Comparison of ENCODE assay signal across 2 cellular contexts in the genomic region with DNA sequence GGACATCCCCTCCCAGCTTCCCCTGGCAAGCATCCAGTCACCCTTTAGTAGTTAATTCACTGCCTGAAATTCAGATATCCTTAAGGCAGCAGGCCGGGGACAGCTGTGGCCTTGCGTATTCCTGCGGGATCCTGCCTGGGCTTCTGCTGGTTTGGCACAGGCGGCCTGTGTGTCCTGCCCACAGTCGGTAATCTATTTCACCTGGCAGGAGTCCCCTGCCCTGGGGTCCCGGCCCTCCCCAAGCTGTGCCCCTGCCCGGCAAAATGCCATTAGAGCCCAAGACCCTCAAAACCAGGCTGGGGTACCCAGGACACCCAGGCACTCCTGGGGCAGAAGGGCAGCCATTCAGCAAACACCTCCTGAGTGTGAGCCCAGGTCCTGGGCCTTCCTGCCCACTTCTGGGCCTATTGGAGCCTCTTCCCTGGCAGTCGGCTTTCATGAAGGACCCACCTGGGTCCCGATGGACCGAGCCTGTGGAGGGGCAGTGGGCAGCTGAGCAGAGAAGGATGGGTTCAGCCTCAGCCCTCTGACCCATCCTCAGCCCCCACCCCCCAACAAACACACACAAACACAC.
TF ChIP-seq lines count a peak whose summit lies in the region.

No MANE protein-coding gene starts in this region.

TF ChIP-seq in SK-N-SH, 30 proteins besides CTCF, POLR2A, EP300 and RAD21 (continued from another document):
- TF ChIP-seq, protein P1, sequence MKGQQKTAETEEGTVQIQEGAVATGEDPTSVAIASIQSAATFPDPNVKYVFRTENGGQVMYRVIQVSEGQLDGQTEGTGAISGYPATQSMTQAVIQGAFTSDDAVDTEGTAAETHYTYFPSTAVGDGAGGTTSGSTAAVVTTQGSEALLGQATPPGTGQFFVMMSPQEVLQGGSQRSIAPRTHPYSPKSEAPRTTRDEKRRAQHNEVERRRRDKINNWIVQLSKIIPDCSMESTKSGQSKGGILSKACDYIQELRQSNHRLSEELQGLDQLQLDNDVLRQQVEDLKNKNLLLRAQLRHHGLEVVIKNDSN (IDR thresholded peaks at IDR 0.05; ENCODE audit: borderline replicate concordance, low read depth), result no peak
- TF ChIP-seq NRF1 (IDR thresholded peaks at IDR 0.05; ENCODE audit: low read depth, low read length), result no peak
- TF ChIP-seq GABPA (IDR thresholded peaks at IDR 0.05; ENCODE audit: low read depth), result no peak
- TF ChIP-seq, protein P2, sequence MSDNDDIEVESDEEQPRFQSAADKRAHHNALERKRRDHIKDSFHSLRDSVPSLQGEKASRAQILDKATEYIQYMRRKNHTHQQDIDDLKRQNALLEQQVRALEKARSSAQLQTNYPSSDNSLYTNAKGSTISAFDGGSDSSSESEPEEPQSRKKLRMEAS (IDR thresholded peaks at IDR 0.05; ENCODE audit: low read depth), result no peak
- no peak for TF ChIP-seq GATA2 (CRISPR knock-in tag; IDR thresholded peaks at IDR 0.05)
- no peak for TF ChIP-seq FOSL2 (IDR thresholded peaks at IDR 0.05; ENCODE audit: borderline replicate concordance, low read depth)
- TF ChIP-seq CHD2 (IDR thresholded peaks at IDR 0.05; ENCODE audit: low read length, partially characterized antibody), result no peak
- no peak for TF ChIP-seq MXI1 (IDR thresholded peaks at IDR 0.05; ENCODE audit: low read depth, low read length)
- TF ChIP-seq, protein P3, sequence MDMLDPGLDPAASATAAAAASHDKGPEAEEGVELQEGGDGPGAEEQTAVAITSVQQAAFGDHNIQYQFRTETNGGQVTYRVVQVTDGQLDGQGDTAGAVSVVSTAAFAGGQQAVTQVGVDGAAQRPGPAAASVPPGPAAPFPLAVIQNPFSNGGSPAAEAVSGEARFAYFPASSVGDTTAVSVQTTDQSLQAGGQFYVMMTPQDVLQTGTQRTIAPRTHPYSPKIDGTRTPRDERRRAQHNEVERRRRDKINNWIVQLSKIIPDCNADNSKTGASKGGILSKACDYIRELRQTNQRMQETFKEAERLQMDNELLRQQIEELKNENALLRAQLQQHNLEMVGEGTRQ (IDR thresholded peaks at IDR 0.05; ENCODE audit: borderline replicate concordance, low read depth, low read length), result no peak
- TF ChIP-seq FOXJ3 (CRISPR knock-in tag; IDR thresholded peaks at IDR 0.05), result no peak
- no peak for TF ChIP-seq TAF1 (IDR thresholded peaks at IDR 0.05; ENCODE audit: borderline replicate concordance, low read depth, low read length)

TF ChIP-seq in SK-N-SH treated with all-trans-retinoic acid at 6 μM for 48 hours, 23 proteins besides CTCF, POLR2A, EP300 and RAD21 (continued from another document):
- TF ChIP-seq, protein P4, sequence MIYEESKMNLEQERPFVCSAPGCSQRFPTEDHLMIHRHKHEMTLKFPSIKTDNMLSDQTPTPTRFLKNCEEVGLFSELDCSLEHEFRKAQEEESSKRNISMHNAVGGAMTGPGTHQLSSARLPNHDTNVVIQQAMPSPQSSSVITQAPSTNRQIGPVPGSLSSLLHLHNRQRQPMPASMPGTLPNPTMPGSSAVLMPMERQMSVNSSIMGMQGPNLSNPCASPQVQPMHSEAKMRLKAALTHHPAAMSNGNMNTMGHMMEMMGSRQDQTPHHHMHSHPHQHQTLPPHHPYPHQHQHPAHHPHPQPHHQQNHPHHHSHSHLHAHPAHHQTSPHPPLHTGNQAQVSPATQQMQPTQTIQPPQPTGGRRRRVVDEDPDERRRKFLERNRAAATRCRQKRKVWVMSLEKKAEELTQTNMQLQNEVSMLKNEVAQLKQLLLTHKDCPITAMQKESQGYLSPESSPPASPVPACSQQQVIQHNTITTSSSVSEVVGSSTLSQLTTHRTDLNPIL (CRISPR knock-in tag; IDR thresholded peaks at IDR 0.05; ENCODE audit: low read depth), result no peak
- TF ChIP-seq PPARA (CRISPR knock-in tag; IDR thresholded peaks at IDR 0.05; ENCODE audit: borderline replicate concordance) (no peak), TCF4 (CRISPR knock-in tag; IDR thresholded peaks at IDR 0.05; ENCODE audit: borderline replicate concordance) (no peak), ZNF565 (CRISPR knock-in tag; conservative IDR thresholded peaks at IDR 0.05; ENCODE audit: low read depth) (no peak), BACH2 (CRISPR knock-in tag; IDR thresholded peaks at IDR 0.05; ENCODE audit: borderline replicate concordance) (no peak), ESRRG (CRISPR knock-in tag; IDR thresholded peaks at IDR 0.05) (no peak), ZFP3 (CRISPR knock-in tag; IDR thresholded peaks at IDR 0.05) (no peak)
- TF ChIP-seq, protein P5, sequence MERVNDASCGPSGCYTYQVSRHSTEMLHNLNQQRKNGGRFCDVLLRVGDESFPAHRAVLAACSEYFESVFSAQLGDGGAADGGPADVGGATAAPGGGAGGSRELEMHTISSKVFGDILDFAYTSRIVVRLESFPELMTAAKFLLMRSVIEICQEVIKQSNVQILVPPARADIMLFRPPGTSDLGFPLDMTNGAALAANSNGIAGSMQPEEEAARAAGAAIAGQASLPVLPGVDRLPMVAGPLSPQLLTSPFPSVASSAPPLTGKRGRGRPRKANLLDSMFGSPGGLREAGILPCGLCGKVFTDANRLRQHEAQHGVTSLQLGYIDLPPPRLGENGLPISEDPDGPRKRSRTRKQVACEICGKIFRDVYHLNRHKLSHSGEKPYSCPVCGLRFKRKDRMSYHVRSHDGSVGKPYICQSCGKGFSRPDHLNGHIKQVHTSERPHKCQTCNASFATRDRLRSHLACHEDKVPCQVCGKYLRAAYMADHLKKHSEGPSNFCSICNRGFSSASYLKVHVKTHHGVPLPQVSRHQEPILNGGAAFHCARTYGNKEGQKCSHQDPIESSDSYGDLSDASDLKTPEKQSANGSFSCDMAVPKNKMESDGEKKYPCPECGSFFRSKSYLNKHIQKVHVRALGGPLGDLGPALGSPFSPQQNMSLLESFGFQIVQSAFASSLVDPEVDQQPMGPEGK (CRISPR knock-in tag; IDR thresholded peaks at IDR 0.05; ENCODE audit: borderline replicate concordance), result no peak
- TF ChIP-seq, protein P6, sequence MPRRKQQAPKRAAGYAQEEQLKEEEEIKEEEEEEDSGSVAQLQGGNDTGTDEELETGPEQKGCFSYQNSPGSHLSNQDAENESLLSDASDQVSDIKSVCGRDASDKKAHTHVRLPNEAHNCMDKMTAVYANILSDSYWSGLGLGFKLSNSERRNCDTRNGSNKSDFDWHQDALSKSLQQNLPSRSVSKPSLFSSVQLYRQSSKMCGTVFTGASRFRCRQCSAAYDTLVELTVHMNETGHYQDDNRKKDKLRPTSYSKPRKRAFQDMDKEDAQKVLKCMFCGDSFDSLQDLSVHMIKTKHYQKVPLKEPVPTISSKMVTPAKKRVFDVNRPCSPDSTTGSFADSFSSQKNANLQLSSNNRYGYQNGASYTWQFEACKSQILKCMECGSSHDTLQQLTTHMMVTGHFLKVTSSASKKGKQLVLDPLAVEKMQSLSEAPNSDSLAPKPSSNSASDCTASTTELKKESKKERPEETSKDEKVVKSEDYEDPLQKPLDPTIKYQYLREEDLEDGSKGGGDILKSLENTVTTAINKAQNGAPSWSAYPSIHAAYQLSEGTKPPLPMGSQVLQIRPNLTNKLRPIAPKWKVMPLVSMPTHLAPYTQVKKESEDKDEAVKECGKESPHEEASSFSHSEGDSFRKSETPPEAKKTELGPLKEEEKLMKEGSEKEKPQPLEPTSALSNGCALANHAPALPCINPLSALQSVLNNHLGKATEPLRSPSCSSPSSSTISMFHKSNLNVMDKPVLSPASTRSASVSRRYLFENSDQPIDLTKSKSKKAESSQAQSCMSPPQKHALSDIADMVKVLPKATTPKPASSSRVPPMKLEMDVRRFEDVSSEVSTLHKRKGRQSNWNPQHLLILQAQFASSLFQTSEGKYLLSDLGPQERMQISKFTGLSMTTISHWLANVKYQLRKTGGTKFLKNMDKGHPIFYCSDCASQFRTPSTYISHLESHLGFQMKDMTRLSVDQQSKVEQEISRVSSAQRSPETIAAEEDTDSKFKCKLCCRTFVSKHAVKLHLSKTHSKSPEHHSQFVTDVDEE (CRISPR knock-in tag; IDR thresholded peaks at IDR 0.05), result no peak
